In genomic region chr1:231626951-231627614, GRCh38 we compare ENCODE assay signal across 8 cellular contexts. TPM values are rescaled to one million over a fixed set of nuclear protein-coding genes. Genes with fewer than 3 reads are reported as not detected.
A peak's percentile ranks its signal among the peaks of the same experiment; 100 is the strongest.
DNase-seq lines count a peak whose midpoint lies in the region; ATAC-seq and TF ChIP-seq lines count a peak whose summit lies in the region.

No MANE protein-coding gene starts in this region.

- H3K4me1 ChIP-seq in ACC112 (ENCODE audit: control insufficient read depth, insufficient read depth, low read length, unreplicated experiment), result peaks cover 13% of the 10 kb centered on the region
- 0 out of 2 replicates have a peak, but pooled peaks cover 5% of the 10 kb centered on the region for H3K4me1 ChIP-seq in Panc1 (ENCODE audit: control insufficient read depth, insufficient read depth, low read length)
- no peaks in the 10 kb centered on the region for H3K4me1 ChIP-seq in cardiac muscle cell (ENCODE audit: low read depth)

- peaks cover 6% of the 10 kb centered on the region for H3K36me3 Mint-ChIP-seq in activated naive CD4-positive, alpha-beta T cell treated with anti-CD3 and anti-CD28 coated beads, Interleukin-2, amount 10 ng/mL, durations not matched to agents 7 days and 5 days

- ATAC-seq in GM18511 (IDR thresholded peaks at IDR 0.05; ENCODE audit: unreplicated experiment) (peak; percentile 66), HG03159 (IDR thresholded peaks at IDR 0.05; ENCODE audit: unreplicated experiment) (peak; percentile 45), Panc1 (peak; percentile 79), omental fat pad (ENCODE audit: low FRiP score) (peak; percentile 78)

- H3K27me3 ChIP-seq in ACC112 (ENCODE audit: insufficient read depth, low read length), result peaks cover 15% of the 10 kb centered on the region
- H3K27me3 ChIP-seq in Panc1 (ENCODE audit: control insufficient read depth, insufficient read depth, low read length), result peaks cover 4% of the 10 kb centered on the region; the same call in 1 of the 2 replicates
- H3K27me3 ChIP-seq in cardiac muscle cell, result peaks cover 17% of the 10 kb centered on the region

- TF ChIP-seq CTCF in Panc1 (IDR thresholded peaks at IDR 0.05) (no peak), cardiac muscle cell (IDR thresholded peaks at IDR 0.05; ENCODE audit: low read depth, low read length) (no peak), omental fat pad (IDR thresholded peaks at IDR 0.05) (no peak)

- H3K79me2 ChIP-seq in ACC112 (ENCODE audit: control insufficient read depth, insufficient read depth, low read length, unreplicated experiment), result no peaks in the 10 kb centered on the region

- H2AFZ ChIP-seq in ACC112 (ENCODE audit: low read length, unreplicated experiment), result peak overlapping the region; percentile 99

- no TSS peak for BruUV-seq in Panc1 (replicated peaks; lab: Mats Ljungman, UMichigan)

- peak overlapping the region; percentile 85 for H3K4me3 Mint-ChIP-seq in activated naive CD4-positive, alpha-beta T cell treated with anti-CD3 and anti-CD28 coated beads, Interleukin-2, amount 10 ng/mL, durations not matched to agents 7 days and 5 days

- H3K36me3 ChIP-seq in ACC112 (ENCODE audit: insufficient read depth, low read length) (no peaks in the 10 kb centered on the region), Panc1 (ENCODE audit: control insufficient read depth, insufficient read depth, low read length) (no peaks in the 10 kb centered on the region), cardiac muscle cell (no peaks in the 10 kb centered on the region)

- peak overlapping the region; percentile 95 for H3K4me3 ChIP-seq in ACC112 (ENCODE audit: low read depth, low read length)
- H3K4me3 ChIP-seq in Panc1 (ENCODE audit: low read depth in 2 of 2, low read length in 2 of 2), result peak overlapping the region; percentile 51 to 63
- H3K4me3 ChIP-seq in cardiac muscle cell, result peak overlapping the region; percentile 81

- in situ Hi-C loops in Panc1 (cut with HindIII; ENCODE audit: low pct_unique_long_range_greater_than_20kb, low sequenced_read_pairs), result no loop called here

- POLR2A ChIA-PET in Panc1 (lab: Charles Lee), result no interaction called here

- CTCF ChIA-PET in Panc1 (lab: Charles Lee), result no interaction called here
- CTCF ChIA-PET in activated naive CD4-positive, alpha-beta T cell treated with anti-CD3 and anti-CD28 coated beads, Interleukin-2, amount 10 ng/mL, durations not matched to agents 7 days and 5 days (lab: Charles Lee), result interaction anchor here (1.3 kb wide), 1 partner anchor 130 kb away, joined by 3 read pairs; no protein-coding TSS in a partner anchor

- peaks cover 39% of the 10 kb centered on the region for H3K4me1 Mint-ChIP-seq in activated naive CD4-positive, alpha-beta T cell treated with anti-CD3 and anti-CD28 coated beads, Interleukin-2, amount 10 ng/mL, durations not matched to agents 7 days and 5 days

- no peak for DNase-seq in Panc1 (ENCODE audit: low read depth, low spot score)
- DNase-seq in activated naive CD4-positive, alpha-beta T cell treated with anti-CD3 and anti-CD28 coated beads, Interleukin-2, amount 10 ng/mL, durations not matched to agents 7 days and 5 days, result peak; percentile 74
- peak; percentile 55 to 68 for DNase-seq in cardiac muscle cell (ENCODE audit: low read depth in 1 of 2, low spot score in 1 of 2)
- peak; percentile 29 for DNase-seq in omental fat pad (ENCODE audit: low spot score)
- DNase-seq in occipital lobe (lab: John Stamatoyannopoulos, UW), result no peak

- H3K27me3 Mint-ChIP-seq in activated naive CD4-positive, alpha-beta T cell treated with anti-CD3 and anti-CD28 coated beads, Interleukin-2, amount 10 ng/mL, durations not matched to agents 7 days and 5 days, result peaks cover 29% of the 10 kb centered on the region

- H3K9me3 Mint-ChIP-seq in activated naive CD4-positive, alpha-beta T cell treated with anti-CD3 and anti-CD28 coated beads, Interleukin-2, amount 10 ng/mL, durations not matched to agents 7 days and 5 days, result no peaks in the 10 kb centered on the region

- H3K27ac ChIP-seq in ACC112 (ENCODE audit: low read depth, low read length), result no peak overlapping the region
- H3K27ac ChIP-seq in Panc1 (ENCODE audit: low read length), result no peak overlapping the region
- no peak overlapping the region for H3K27ac ChIP-seq in cardiac muscle cell

- H3K9me3 ChIP-seq in Panc1 (ENCODE audit: control insufficient read depth, insufficient read depth, low read depth, low read length) (no peaks in the 10 kb centered on the region), cardiac muscle cell (ENCODE audit: low read depth) (no peaks in the 10 kb centered on the region)

- peak overlapping the region; percentile 88 for H3K27ac Mint-ChIP-seq in activated naive CD4-positive, alpha-beta T cell treated with anti-CD3 and anti-CD28 coated beads, Interleukin-2, amount 10 ng/mL, durations not matched to agents 7 days and 5 days

- intact Hi-C loops in Panc1 (cut with micrococcal nuclease; ENCODE audit: unreplicated experiment), result no loop called here

RNA-seq across cellular contexts. Expression of gene DISC1, which starts 0.5 kb away (rescaled TPM):
- total RNA-seq in Panc1 (2021; ENCODE audit: unreplicated experiment) (0.36 TPM), cardiac muscle cell (8.6 and 11.5 TPM in 2 replicates), omental fat pad (10 to 100 TPM in 3 of 4 donors, 1 to 10 TPM in 1; 9.6 to 27.9 (median 13.0) TPM), occipital lobe (6.4 TPM)
- polyA plus RNA-seq in Panc1 (2012; ENCODE audit: insufficient read length), result 0.55 TPM
- 5.7 and 6.5 TPM in 2 replicates for polyA plus RNA-seq in cardiac muscle cell

Comparison
In these comparisons a context has a peak if more than half of its experiments do, and no peak if none do; other contexts are left out.
1. DNase-seq: peak in activated naive CD4-positive, alpha-beta T cell treated with anti-CD3 and anti-CD28 coated beads, Interleukin-2, amount 10 ng/mL, durations not matched to agents 7 days and 5 days (single experiment), cardiac muscle cell (2 of 2) and omental fat pad (single experiment); none in Panc1 (single experiment) and occipital lobe (single experiment).
2. Peak in every context shown above with its lines, with median percentiles within 50 percentile points of each other: H3K4me3 ChIP-seq and ATAC-seq.